ENCODE assay signal across 21 cellular contexts in genomic region chr7:64485623-64486022, GRCh38.
"Had no signal": no experiment of that assay in that cellular context is flagged by ENCODE, and none has a peak within 500 bp of the region (broad histone marks: within the 10 kb centered on the region; RNA-seq: fewer than 3 reads in every experiment).

No MANE protein-coding gene starts in this region.

- H3K4me3 ChIP-seq: coronary artery, dorsolateral prefrontal cortex, esophagus squamous epithelium, gastrocnemius medialis, heart right ventricle, left lung, lower lobe of right lung, mucosa of descending colon had no signal

- DNase-seq: dermis blood vessel endothelial cell; dorsolateral prefrontal cortex; effector CD4-positive, alpha-beta T cell; effector memory CD4-positive, alpha-beta T cell; esophagus squamous epithelium; foreskin fibroblast; foreskin melanocyte; gastrocnemius medialis; glutamatergic neuron; head of caudate nucleus; heart right ventricle; hippocampal formation; left cardiac atrium; left lung; left ventricle myocardium superior; lower lobe of right lung; mesenchymal stem cell; mucosa of descending colon; naive B cell; naive thymus-derived CD8-positive, alpha-beta T cell had no signal

- H3K4me1 ChIP-seq: esophagus squamous epithelium, gastrocnemius medialis, heart right ventricle, left lung, lower lobe of right lung had no signal

- H3K9me3 ChIP-seq: gastrocnemius medialis had no signal

- H3K36me3 ChIP-seq: esophagus squamous epithelium, gastrocnemius medialis, heart right ventricle, left lung, lower lobe of right lung had no signal

- H3K27me3 ChIP-seq: dorsolateral prefrontal cortex, esophagus squamous epithelium, gastrocnemius medialis, heart right ventricle, left lung had no signal

- H3K27ac ChIP-seq: coronary artery, dorsolateral prefrontal cortex, esophagus squamous epithelium, gastrocnemius medialis, heart right ventricle, left lung, lower lobe of right lung had no signal
